Comparison of ENCODE assay signal across 8 cellular contexts in the genomic region with DNA sequence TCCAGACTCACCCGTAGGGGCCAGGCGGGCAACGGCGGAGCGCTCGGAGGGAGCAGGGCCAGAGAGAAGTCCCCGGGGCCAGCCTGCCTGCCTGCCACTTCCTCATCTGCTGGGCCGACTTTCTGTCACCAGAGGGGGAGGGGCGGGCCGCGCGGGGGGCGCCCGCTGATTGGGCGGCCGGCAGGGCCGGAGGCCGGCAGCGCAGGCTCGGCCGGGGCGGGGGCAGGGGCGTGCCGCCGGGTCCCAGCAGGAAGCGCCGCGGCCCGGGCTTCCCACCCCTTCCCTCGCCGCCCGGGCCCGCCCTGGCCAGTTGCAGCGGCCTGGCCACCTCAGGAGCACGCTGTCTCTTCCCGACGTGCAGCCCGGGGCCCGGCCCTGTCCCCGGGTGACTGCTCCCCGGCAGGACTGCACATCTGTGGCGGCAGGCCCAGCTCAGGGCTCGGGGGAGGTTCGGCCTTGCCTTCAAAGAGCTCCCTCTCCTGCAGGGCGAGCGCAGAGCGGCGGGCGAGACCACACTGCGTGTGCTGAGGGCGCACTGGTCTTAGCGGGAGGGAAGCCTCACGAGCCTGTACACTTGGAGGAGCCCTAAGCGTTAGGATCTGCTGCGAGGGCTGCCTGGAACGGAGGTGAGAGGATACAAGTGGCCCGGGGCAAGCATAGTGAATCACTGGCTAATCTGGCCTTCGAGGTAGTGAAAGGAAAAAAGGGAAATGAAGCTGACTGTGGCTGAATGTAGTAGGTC. TPM values are rescaled to one million over a fixed set of nuclear protein-coding genes. Genes with fewer than 3 reads are reported as not detected.
A peak's percentile ranks its signal among the peaks of the same experiment; 100 is the strongest.
DNase-seq lines count a peak whose midpoint lies in the region; TF ChIP-seq lines count a peak whose summit lies in the region.

A gene (minus strand): TSS at position 108 of the 742 bp plus-strand sequence. CDS start 2,402 bp downstream, outside the sequence.

- peak within 1 kb of the TSS; percentile 82 for H3K9ac ChIP-seq in endocrine pancreas (ENCODE audit: control insufficient read depth, insufficient read depth, low read length)

- H3K36me3 ChIP-seq in endocrine pancreas (ENCODE audit: control insufficient read depth, insufficient read depth, low read length) (no peaks in the 10 kb centered on the region), mesodermal cell (ENCODE audit: control insufficient read depth, insufficient read depth, low read length) (peaks cover 25% of the 10 kb centered on the region)

- H3K4me1 ChIP-seq in endocrine pancreas (ENCODE audit: control insufficient read depth, insufficient read depth, low read length): no peaks in the 10 kb centered on the region
- peaks cover 29% of the 10 kb centered on the region for H3K4me1 ChIP-seq in mesodermal cell (ENCODE audit: control insufficient read depth, insufficient read depth, low read length, poor library complexity, severe bottlenecking)

- 1 to 2% methylated on average over 33 to 41 of the region's 58 CpGs for WGBS in mesodermal cell (ENCODE audit: insufficient coverage in 2 of 2), 2 experiments

- H3K4me3 ChIP-seq in endocrine pancreas (ENCODE audit: control insufficient read depth, insufficient read depth, low read length) (peak within 1 kb of the TSS; percentile 74), mesodermal cell (ENCODE audit: extremely low read depth, insufficient read depth, low read length, poor library complexity, severe bottlenecking) (peak within 1 kb of the TSS; percentile 62)

- peak; percentile 16 for TF ChIP-seq CTCF in GM20000 (IDR thresholded peaks at IDR 0.05; ENCODE audit: extremely low read depth, missing control alignments)

- no peaks in the 10 kb centered on the region for H3K27me3 ChIP-seq in endocrine pancreas (ENCODE audit: control insufficient read depth, insufficient read depth, low read length)

- H3K9me3 ChIP-seq in endocrine pancreas (ENCODE audit: control insufficient read depth, low read length) (no peaks in the 10 kb centered on the region), mesodermal cell (ENCODE audit: control insufficient read depth, low read length) (no peaks in the 10 kb centered on the region)

- peak within 1 kb of the TSS; percentile 85 for H3K27ac ChIP-seq in mesodermal cell (ENCODE audit: low read depth, low read length, severe bottlenecking)

- DNase-seq in COLO829 (ENCODE audit: low spot score) (peak; percentile 53), GM20000 (ENCODE audit: low spot score) (peak; percentile 99), HUDEP-2 (lab: John Stamatoyannopoulos, UW; ENCODE audit: unreplicated experiment in 76 of 76) (peak in 75 of 76 experiments; percentile 24 to 92 (median 82)), NOMO-1 treated with DMSO at 0.1 percent for 48 hours (lab: John Stamatoyannopoulos, UW; ENCODE audit: unreplicated experiment) (peak; percentile 87)
- DNase-seq in activated CD8-positive, alpha-beta memory T cell treated with anti-CD3 and anti-CD28 coated beads for 4 hours (ENCODE audit: low read depth in 2 of 2): peak; percentile 66 to 75
- peak; percentile 64 to 74 for DNase-seq in stimulated activated CD8-positive, alpha-beta memory T cell treated with anti-CD3 and anti-CD28 coated beads, Interleukin-15, amount 100 ng/mL, for 4 hours (ENCODE audit: low read depth in 2 of 2)

RNA-seq across cellular contexts. Expression of the gene that starts here (rescaled TPM):
- 85.0 TPM for polyA plus RNA-seq in mesodermal cell (2013, experiment 1 of 2)
- 72.0 TPM for polyA plus RNA-seq in mesodermal cell (2013, experiment 2 of 2)

Comparison
In these comparisons a context has a peak if more than half of its experiments do, and no peak if none do; other contexts are left out.
1. Peak in every context shown above with its lines: DNase-seq, H3K4me3 ChIP-seq and H3K27ac ChIP-seq.